22 cellular contexts compared by ENCODE assay signal in genomic region chr20:2538356-2538755, GRCh38. TPM values are rescaled to one million over a fixed set of nuclear protein-coding genes. Genes with fewer than 3 reads are reported as not detected.
"Had no signal": no experiment of that assay in that cellular context is flagged by ENCODE, and none has a peak within 500 bp of the region (broad histone marks: within the 10 kb centered on the region; RNA-seq: fewer than 3 reads in every experiment).

No MANE protein-coding gene starts in this region.

- ATAC-seq: heart left ventricle; left cardiac atrium; lower lobe of right lung; right cardiac atrium; stimulated activated memory B cell treated with anti-CD40 and anti-IgM and Interleukin-4, amounts not matched to agents 10 μg/mL and 1 μg/mL and 100 μg/mL, for 72 hours had no signal

- H3K4me3 ChIP-seq: cardiac muscle cell, coronary artery, heart left ventricle, left ventricle myocardium inferior, lower lobe of right lung had no signal

- DNase-seq: cerebellar nuclear complex; effector CD8-positive, alpha-beta T cell; foreskin melanocyte; heart left ventricle; islet precursor cell; left cardiac atrium; left ventricle myocardium inferior; lower lobe of right lung; mesendoderm; naive B cell; right cardiac atrium; small intestine; stimulated activated CD4-positive, alpha-beta T cell treated with anti-CD3 and anti-CD28 coated beads, Interleukin-12 subunit alpha, Interleukin-12 subunit beta, amount 100 ng/mL, for 4 hours; stimulated activated CD4-positive, alpha-beta T cell treated with anti-CD3 and anti-CD28 coated beads, Interleukin-2, amount 100 ng/mL, for 48 hours; trophoblast cell had no signal

- H3K36me3 ChIP-seq: cardiac muscle cell, heart left ventricle, left ventricle myocardium inferior, lower lobe of right lung had no signal

- FAIRE-seq: small intestine had no signal

- H3K27ac ChIP-seq: cardiac muscle cell, coronary artery, heart left ventricle, left ventricle myocardium inferior, lower lobe of right lung had no signal

- H3K9me3 ChIP-seq: heart left ventricle, left ventricle myocardium inferior, lower lobe of right lung had no signal

- H3K4me1 ChIP-seq: heart left ventricle, left ventricle myocardium inferior, lower lobe of right lung had no signal

RNA-seq across cellular contexts. Expression of gene TMC2, which starts 2.0 kb away (rescaled TPM):
- total RNA-seq: cardiac muscle cell, dermis microvascular lymphatic vessel endothelial cell, glomerular endothelial cell, heart left ventricle, left ventricle myocardium inferior, osteocyte, right cardiac atrium had no signal
- polyA plus RNA-seq: cardiac muscle cell, esophagus, heart left ventricle, right cardiac atrium had no signal
